Comparison of ENCODE assay signal across 17 cellular contexts in genomic region chr6:131014080-131014776, GRCh38. TPM values are rescaled to one million over a fixed set of nuclear protein-coding genes. Genes with fewer than 3 reads are reported as not detected.
DNase-seq lines count a peak whose midpoint lies in the region; ATAC-seq and TF ChIP-seq lines count a peak whose summit lies in the region.
"Had no signal": no experiment of that assay in that cellular context is flagged by ENCODE, and none has a peak within 500 bp of the region (broad histone marks: within the 10 kb centered on the region; RNA-seq: fewer than 3 reads in every experiment).

No MANE protein-coding gene starts in this region.

- H3K27me3 Mint-ChIP-seq in MCF 10A (ENCODE audit: insufficient read depth, unreplicated experiment) (no peaks in the 10 kb centered on the region), osteocyte (ENCODE audit: unreplicated experiment) (no peaks in the 10 kb centered on the region)
- H3K27me3 Mint-ChIP-seq: activated B cell treated with CpG ODN at 0.5 μM for 24 hours; activated naive CD4-positive, alpha-beta T cell treated with anti-CD3 and anti-CD28 coated beads, Interleukin-2, amount 50 U/mL, for 24 hours had no signal

- BruUV-seq in MCF 10A (replicated peaks; lab: Mats Ljungman, UMichigan), result no TSS peak

- intact Hi-C loops in breast epithelium (cut with DNase I; ENCODE audit: low total_unique reads) (no loop called here), MCF 10A (cut with micrococcal nuclease) (no loop called here), Right ventricle myocardium superior (cut with DNase I) (no loop called here), aorta (cut with DNase I) (no loop called here)

- no peak for TF ChIP-seq POLR2A in breast epithelium (IDR thresholded peaks at IDR 0.05)

- CTCF ChIA-PET in MCF 10A (lab: Yijun Ruan, JAX), result interaction anchor here (0.6 to 0.7 kb wide), 3 partner anchors 19 to 891 kb away, joined by 3 read pairs; no protein-coding TSS in a partner anchor

- no peak overlapping the region for H3K4me3 ChIP-seq in breast epithelium
- no peak overlapping the region for H3K4me3 ChIP-seq in aorta (ENCODE audit: low read length in 2 of 2)
- H3K4me3 ChIP-seq: GM12878 had no signal

- H3K9me3 ChIP-seq in breast epithelium (no peaks in the 10 kb centered on the region), aorta (ENCODE audit: control insufficient read depth, low read length) (no peaks in the 10 kb centered on the region)

- H3K27ac ChIP-seq in breast epithelium (peak overlapping the region; percentile 70 to 71), aorta (ENCODE audit: low read depth in 1 of 2, low read length in 2 of 2) (no peak overlapping the region)
- H3K27ac ChIP-seq: 22Rv1, epithelial cell of prostate had no signal

- TF ChIP-seq CTCF in breast epithelium (IDR thresholded peaks at IDR 0.05), result no peak
- TF ChIP-seq CTCF in MCF 10A (IDR thresholded peaks at IDR 0.05; ENCODE audit: unreplicated experiment), result no peak
- TF ChIP-seq CTCF in osteocyte (IDR thresholded peaks at IDR 0.05), result no peak

- DNase-seq in breast epithelium (ENCODE audit: low spot score in 2 of 2) (no peak), MCF 10A (ENCODE audit: unreplicated experiment) (no peak), Right ventricle myocardium superior (no peak), osteocyte (ENCODE audit: extremely low spot score, unreplicated experiment) (no peak), aorta (no peak), SHP77 (lab: John Stamatoyannopoulos, UW) (no peak), T1000 (lab: John Stamatoyannopoulos, UW) (no peak), NCI-H748 (lab: John Stamatoyannopoulos, UW; ENCODE audit: unreplicated experiment) (no peak)
- DNase-seq: activated B cell treated with CpG ODN at 0.5 μM for 24 hours; activated CD8-positive, alpha-beta memory T cell treated with anti-CD3 and anti-CD28 coated beads, Interleukin-2, amount 50 U/mL, for 4 hours; cerebellar nuclear complex; NCI-H510A; trophoblast cell had no signal

- WGBS in aorta, 2 donors, result 3 to 11% methylated on average over 5 of the region's 5 CpGs

- no peaks in the 10 kb centered on the region for H3K27me3 ChIP-seq in breast epithelium
- no peaks in the 10 kb centered on the region for H3K27me3 ChIP-seq in aorta (ENCODE audit: control insufficient read depth in 1 of 2, insufficient read depth in 2 of 2, low read length in 1 of 2)

- no peak overlapping the region for H3K27ac Mint-ChIP-seq in MCF 10A (ENCODE audit: low read depth, unreplicated experiment)
- H3K27ac Mint-ChIP-seq in osteocyte (ENCODE audit: unreplicated experiment), result peak overlapping the region; percentile 82
- H3K27ac Mint-ChIP-seq: activated B cell treated with CpG ODN at 0.5 μM for 24 hours; activated naive CD4-positive, alpha-beta T cell treated with anti-CD3 and anti-CD28 coated beads, Interleukin-2, amount 50 U/mL, for 24 hours had no signal

- no peaks in the 10 kb centered on the region for H3K36me3 ChIP-seq in breast epithelium
- no peaks in the 10 kb centered on the region for H3K36me3 ChIP-seq in aorta (ENCODE audit: control insufficient read depth in 1 of 2, insufficient read depth in 2 of 2, low read length in 1 of 2)

- peaks cover 10% of the 10 kb centered on the region for H3K4me1 Mint-ChIP-seq in MCF 10A (ENCODE audit: insufficient read depth, unreplicated experiment)
- peaks cover 46% of the 10 kb centered on the region for H3K4me1 Mint-ChIP-seq in osteocyte (ENCODE audit: unreplicated experiment)
- H3K4me1 Mint-ChIP-seq: activated naive CD4-positive, alpha-beta T cell treated with anti-CD3 and anti-CD28 coated beads, Interleukin-2, amount 50 U/mL, for 24 hours had no signal

- ATAC-seq in Right ventricle myocardium superior (ENCODE audit: poor library complexity) (peak; percentile 92), aorta (ENCODE audit: low FRiP score) (peak; percentile 54)
- ATAC-seq: GM12878 had no signal

- peaks cover 0 to 17% of the 10 kb centered on the region in 2 donors for H3K4me1 ChIP-seq in breast epithelium
- peaks cover 2 to 3% of the 10 kb centered on the region in 2 donors for H3K4me1 ChIP-seq in aorta (ENCODE audit: control insufficient read depth in 1 of 2, insufficient read depth in 2 of 2, low read length in 2 of 2)

- POLR2A ChIA-PET in MCF 10A (lab: Yijun Ruan, JAX), result interaction anchor here (1.2 kb wide), 1 partner anchor 17 kb away, joined by 6 read pairs; no protein-coding TSS in a partner anchor

- no peaks in the 10 kb centered on the region for H3K36me3 Mint-ChIP-seq in MCF 10A (ENCODE audit: insufficient read depth, unreplicated experiment)
- no peaks in the 10 kb centered on the region for H3K36me3 Mint-ChIP-seq in osteocyte (ENCODE audit: unreplicated experiment)

- H3K9me3 Mint-ChIP-seq in MCF 10A (ENCODE audit: unreplicated experiment), result no peaks in the 10 kb centered on the region
- no peaks in the 10 kb centered on the region for H3K9me3 Mint-ChIP-seq in osteocyte (ENCODE audit: unreplicated experiment)
- H3K9me3 Mint-ChIP-seq: activated B cell treated with CpG ODN at 0.5 μM for 24 hours had no signal

- no peak overlapping the region for H3K4me3 Mint-ChIP-seq in MCF 10A (ENCODE audit: unreplicated experiment)
- H3K4me3 Mint-ChIP-seq in osteocyte (ENCODE audit: unreplicated experiment), result peak overlapping the region; percentile 65
- H3K4me3 Mint-ChIP-seq: activated B cell treated with CpG ODN at 0.5 μM for 24 hours; activated naive CD4-positive, alpha-beta T cell treated with anti-CD3 and anti-CD28 coated beads, Interleukin-2, amount 50 U/mL, for 24 hours had no signal

RNA-seq across cellular contexts. Expression of gene EPB41L2, which starts 48.8 kb away (rescaled TPM):
- total RNA-seq in breast epithelium, result 100 to 1,000 TPM in 2 of 3 donors, 10 to 100 TPM in 1; 72.7 to 110 (median 101) TPM
- 22.5 and 33.3 TPM in 2 replicates for total RNA-seq in MCF 10A (2022)
- total RNA-seq in Right ventricle myocardium superior, result 88.8 TPM
- 65.3 and 67.5 TPM in 2 replicates for total RNA-seq in osteocyte
- 100 to 1,000 TPM; 176 to 340 TPM for total RNA-seq in aorta
- 10 to 100 TPM; 36.1 to 60.7 TPM for polyA plus RNA-seq in aorta

Comparison
In these comparisons a context has a peak if more than half of its experiments do, and no peak if none do; other contexts are left out.
1. H3K27ac ChIP-seq: peak in breast epithelium (2 of 2); none in aorta (0 of 2).